ENCODE assay signal across 1 cellular context in the genomic region with DNA sequence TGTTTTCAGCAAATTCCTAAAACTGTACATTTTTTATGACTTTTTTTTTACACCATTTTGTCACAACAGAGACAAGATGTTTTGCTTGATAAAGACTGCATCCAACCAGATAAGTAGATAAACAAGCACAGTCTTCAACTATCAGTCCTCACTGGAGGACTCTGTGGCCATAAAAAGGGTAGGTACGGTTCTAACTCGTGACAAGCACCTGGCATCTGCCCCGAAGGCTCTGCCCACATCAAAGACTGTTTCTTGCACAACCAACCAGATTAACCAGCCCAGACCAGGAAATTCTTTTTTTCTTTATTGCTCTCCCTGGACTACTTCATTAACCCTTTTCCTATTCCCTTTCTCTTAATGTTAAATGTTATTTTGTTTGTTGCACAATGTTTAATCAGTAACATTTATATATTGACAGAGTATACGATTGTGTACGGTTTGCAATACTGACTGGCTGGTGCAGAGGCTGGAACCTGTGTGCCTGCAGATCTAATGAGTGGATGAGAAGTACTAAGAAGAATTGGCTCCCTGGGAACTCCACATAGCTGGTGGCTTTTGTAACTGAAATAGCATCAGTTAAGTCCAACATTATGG.
TF ChIP-seq lines count a peak whose summit lies in the region.

No MANE protein-coding gene starts in this region.

TF ChIP-seq in HepG2, 621 proteins besides CTCF, POLR2A, EP300 and RAD21 (continued from another document and continues in another):
- 0 out of 2 replicates have a peak, but pooled peaks have one; percentile 38 for TF ChIP-seq SMAD3 (CRISPR knock-in tag; IDR thresholded peaks at IDR 0.05)
- TF ChIP-seq HNF1A (IDR thresholded peaks at IDR 0.05; ENCODE audit: low read depth) = 0 out of 2 replicates have a peak, but pooled peaks have one; percentile 16
- peak; percentile 71; the same call in 1 of the 2 replicates for TF ChIP-seq HNF1A (CRISPR knock-in tag; IDR thresholded peaks at IDR 0.05; ENCODE audit: borderline replicate concordance)
- no peak for TF ChIP-seq GFI1 (CRISPR knock-in tag; IDR thresholded peaks at IDR 0.05; ENCODE audit: borderline replicate concordance)
- TF ChIP-seq NR3C1 (CRISPR knock-in tag; IDR thresholded peaks at IDR 0.05) = no peak
- 0 out of 2 replicates have a peak, but pooled peaks have one; percentile 27 for TF ChIP-seq FOXO1 (CRISPR knock-in tag; IDR thresholded peaks at IDR 0.05)
- TF ChIP-seq KMT2B (CRISPR knock-in tag; IDR thresholded peaks at IDR 0.05) = no peak
- TF ChIP-seq SOX13 (IDR thresholded peaks at IDR 0.05) = no peak
- TF ChIP-seq SOX13 (CRISPR knock-in tag; conservative IDR thresholded peaks at IDR 0.05 in 1 of 2, IDR thresholded peaks at IDR 0.05 in 1 of 2) = peak in 1 of 2 experiments; percentile 78; a peak in 2 of 4 replicates
- TF ChIP-seq, protein P1, sequence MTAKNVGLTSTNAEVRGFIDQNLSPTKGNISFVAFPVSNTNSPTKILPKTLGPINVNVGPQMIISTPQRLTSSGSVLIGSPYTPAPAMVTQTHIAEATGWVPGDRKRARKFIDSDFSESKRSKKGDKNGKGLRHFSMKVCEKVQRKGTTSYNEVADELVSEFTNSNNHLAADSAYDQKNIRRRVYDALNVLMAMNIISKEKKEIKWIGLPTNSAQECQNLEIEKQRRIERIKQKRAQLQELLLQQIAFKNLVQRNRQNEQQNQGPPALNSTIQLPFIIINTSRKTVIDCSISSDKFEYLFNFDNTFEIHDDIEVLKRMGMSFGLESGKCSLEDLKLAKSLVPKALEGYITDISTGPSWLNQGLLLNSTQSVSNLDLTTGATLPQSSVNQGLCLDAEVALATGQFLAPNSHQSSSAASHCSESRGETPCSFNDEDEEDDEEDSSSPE (CRISPR knock-in tag; IDR thresholded peaks at IDR 0.05) = no peak
- no peak for TF ChIP-seq ZNF484 (CRISPR knock-in tag; IDR thresholded peaks at IDR 0.05; ENCODE audit: borderline replicate concordance, low read depth)
- TF ChIP-seq HMG20A (CRISPR knock-in tag; IDR thresholded peaks at IDR 0.05; ENCODE audit: borderline replicate concordance) = peak; percentile 85
- TF ChIP-seq, protein P2, sequence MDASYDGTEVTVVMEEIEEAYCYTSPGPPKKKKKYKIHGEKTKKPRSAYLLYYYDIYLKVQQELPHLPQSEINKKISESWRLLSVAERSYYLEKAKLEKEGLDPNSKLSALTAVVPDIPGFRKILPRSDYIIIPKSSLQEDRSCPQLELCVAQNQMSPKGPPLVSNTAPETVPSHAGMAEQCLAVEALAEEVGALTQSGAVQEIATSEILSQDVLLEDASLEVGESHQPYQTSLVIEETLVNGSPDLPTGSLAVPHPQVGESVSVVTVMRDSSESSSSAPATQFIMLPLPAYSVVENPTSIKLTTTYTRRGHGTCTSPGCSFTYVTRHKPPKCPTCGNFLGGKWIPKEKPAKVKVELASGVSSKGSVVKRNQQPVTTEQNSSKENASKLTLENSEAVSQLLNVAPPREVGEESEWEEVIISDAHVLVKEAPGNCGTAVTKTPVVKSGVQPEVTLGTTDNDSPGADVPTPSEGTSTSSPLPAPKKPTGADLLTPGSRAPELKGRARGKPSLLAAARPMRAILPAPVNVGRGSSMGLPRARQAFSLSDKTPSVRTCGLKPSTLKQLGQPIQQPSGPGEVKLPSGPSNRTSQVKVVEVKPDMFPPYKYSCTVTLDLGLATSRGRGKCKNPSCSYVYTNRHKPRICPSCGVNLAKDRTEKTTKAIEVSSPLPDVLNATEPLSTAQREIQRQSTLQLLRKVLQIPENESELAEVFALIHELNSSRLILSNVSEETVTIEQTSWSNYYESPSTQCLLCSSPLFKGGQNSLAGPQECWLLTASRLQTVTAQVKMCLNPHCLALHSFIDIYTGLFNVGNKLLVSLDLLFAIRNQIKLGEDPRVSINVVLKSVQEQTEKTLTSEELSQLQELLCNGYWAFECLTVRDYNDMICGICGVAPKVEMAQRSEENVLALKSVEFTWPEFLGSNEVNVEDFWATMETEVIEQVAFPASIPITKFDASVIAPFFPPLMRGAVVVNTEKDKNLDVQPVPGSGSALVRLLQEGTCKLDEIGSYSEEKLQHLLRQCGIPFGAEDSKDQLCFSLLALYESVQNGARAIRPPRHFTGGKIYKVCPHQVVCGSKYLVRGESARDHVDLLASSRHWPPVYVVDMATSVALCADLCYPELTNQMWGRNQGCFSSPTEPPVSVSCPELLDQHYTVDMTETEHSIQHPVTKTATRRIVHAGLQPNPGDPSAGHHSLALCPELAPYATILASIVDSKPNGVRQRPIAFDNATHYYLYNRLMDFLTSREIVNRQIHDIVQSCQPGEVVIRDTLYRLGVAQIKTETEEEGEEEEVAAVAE (CRISPR knock-in tag; IDR thresholded peaks at IDR 0.05; ENCODE audit: borderline replicate concordance) = no peak
- TF ChIP-seq FOXA1 (IDR thresholded peaks at IDR 0.05) = no peak
- TF ChIP-seq FOXA1 (CRISPR knock-in tag; IDR thresholded peaks at IDR 0.05) = 0 out of 2 replicates have a peak, but pooled peaks have one; percentile 41
- TF ChIP-seq, protein P3, sequence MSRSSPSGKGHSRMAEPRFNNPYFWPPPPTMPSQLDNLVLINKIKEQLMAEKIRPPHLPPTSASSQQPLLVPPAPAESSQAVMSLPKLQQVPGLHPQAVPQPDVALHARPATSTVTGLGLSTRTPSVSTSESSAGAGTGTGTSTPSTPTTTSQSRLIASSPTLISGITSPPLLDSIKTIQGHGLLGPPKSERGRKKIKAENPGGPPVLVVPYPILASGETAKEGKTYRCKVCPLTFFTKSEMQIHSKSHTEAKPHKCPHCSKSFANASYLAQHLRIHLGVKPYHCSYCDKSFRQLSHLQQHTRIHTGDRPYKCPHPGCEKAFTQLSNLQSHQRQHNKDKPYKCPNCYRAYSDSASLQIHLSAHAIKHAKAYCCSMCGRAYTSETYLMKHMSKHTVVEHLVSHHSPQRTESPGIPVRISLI (CRISPR knock-in tag; IDR thresholded peaks at IDR 0.05; ENCODE audit: borderline replicate concordance) = peak; percentile 76
- TF ChIP-seq NFKBIZ (CRISPR knock-in tag; IDR thresholded peaks at IDR 0.05) = peak; percentile 75; the same call in 1 of the 2 replicates
- peak; percentile 72 for TF ChIP-seq FOXP4 (CRISPR knock-in tag; IDR thresholded peaks at IDR 0.05)
- no peak for TF ChIP-seq ZNF317 (CRISPR knock-in tag; IDR thresholded peaks at IDR 0.05)
- TF ChIP-seq ZNF224 (CRISPR knock-in tag; IDR thresholded peaks at IDR 0.05) = no peak
- TF ChIP-seq NCOR1 (IDR thresholded peaks at IDR 0.05; ENCODE audit: borderline replicate concordance, low read length) = peak; percentile 67; the same call in 1 of the 2 replicates
- no peak for TF ChIP-seq SOX6 (IDR thresholded peaks at IDR 0.05)
- peak; percentile 75; the same call in 1 of the 2 replicates for TF ChIP-seq SOX6 (CRISPR knock-in tag; IDR thresholded peaks at IDR 0.05)
- TF ChIP-seq, protein P4, sequence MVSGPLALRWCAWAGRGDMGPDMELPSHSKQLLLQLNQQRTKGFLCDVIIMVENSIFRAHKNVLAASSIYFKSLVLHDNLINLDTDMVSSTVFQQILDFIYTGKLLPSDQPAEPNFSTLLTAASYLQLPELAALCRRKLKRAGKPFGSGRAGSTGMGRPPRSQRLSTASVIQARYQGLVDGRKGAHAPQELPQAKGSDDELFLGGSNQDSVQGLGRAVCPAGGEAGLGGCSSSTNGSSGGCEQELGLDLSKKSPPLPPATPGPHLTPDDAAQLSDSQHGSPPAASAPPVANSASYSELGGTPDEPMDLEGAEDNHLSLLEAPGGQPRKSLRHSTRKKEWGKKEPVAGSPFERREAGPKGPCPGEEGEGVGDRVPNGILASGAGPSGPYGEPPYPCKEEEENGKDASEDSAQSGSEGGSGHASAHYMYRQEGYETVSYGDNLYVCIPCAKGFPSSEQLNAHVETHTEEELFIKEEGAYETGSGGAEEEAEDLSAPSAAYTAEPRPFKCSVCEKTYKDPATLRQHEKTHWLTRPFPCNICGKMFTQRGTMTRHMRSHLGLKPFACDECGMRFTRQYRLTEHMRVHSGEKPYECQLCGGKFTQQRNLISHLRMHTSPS (CRISPR knock-in tag; IDR thresholded peaks at IDR 0.05; ENCODE audit: low read depth) = peak; percentile 75; the same call in 1 of the 2 replicates
- TF ChIP-seq NCOA2 (CRISPR knock-in tag; IDR thresholded peaks at IDR 0.05) = peak; percentile 88
- TF ChIP-seq KAT8 (CRISPR knock-in tag; IDR thresholded peaks at IDR 0.05) = peak; percentile 45; the same call in 1 of the 2 replicates
- TF ChIP-seq MIER3 (CRISPR knock-in tag; IDR thresholded peaks at IDR 0.05; ENCODE audit: borderline replicate concordance) = peak; percentile 57; the same call in 1 of the 2 replicates
- TF ChIP-seq, protein P5, sequence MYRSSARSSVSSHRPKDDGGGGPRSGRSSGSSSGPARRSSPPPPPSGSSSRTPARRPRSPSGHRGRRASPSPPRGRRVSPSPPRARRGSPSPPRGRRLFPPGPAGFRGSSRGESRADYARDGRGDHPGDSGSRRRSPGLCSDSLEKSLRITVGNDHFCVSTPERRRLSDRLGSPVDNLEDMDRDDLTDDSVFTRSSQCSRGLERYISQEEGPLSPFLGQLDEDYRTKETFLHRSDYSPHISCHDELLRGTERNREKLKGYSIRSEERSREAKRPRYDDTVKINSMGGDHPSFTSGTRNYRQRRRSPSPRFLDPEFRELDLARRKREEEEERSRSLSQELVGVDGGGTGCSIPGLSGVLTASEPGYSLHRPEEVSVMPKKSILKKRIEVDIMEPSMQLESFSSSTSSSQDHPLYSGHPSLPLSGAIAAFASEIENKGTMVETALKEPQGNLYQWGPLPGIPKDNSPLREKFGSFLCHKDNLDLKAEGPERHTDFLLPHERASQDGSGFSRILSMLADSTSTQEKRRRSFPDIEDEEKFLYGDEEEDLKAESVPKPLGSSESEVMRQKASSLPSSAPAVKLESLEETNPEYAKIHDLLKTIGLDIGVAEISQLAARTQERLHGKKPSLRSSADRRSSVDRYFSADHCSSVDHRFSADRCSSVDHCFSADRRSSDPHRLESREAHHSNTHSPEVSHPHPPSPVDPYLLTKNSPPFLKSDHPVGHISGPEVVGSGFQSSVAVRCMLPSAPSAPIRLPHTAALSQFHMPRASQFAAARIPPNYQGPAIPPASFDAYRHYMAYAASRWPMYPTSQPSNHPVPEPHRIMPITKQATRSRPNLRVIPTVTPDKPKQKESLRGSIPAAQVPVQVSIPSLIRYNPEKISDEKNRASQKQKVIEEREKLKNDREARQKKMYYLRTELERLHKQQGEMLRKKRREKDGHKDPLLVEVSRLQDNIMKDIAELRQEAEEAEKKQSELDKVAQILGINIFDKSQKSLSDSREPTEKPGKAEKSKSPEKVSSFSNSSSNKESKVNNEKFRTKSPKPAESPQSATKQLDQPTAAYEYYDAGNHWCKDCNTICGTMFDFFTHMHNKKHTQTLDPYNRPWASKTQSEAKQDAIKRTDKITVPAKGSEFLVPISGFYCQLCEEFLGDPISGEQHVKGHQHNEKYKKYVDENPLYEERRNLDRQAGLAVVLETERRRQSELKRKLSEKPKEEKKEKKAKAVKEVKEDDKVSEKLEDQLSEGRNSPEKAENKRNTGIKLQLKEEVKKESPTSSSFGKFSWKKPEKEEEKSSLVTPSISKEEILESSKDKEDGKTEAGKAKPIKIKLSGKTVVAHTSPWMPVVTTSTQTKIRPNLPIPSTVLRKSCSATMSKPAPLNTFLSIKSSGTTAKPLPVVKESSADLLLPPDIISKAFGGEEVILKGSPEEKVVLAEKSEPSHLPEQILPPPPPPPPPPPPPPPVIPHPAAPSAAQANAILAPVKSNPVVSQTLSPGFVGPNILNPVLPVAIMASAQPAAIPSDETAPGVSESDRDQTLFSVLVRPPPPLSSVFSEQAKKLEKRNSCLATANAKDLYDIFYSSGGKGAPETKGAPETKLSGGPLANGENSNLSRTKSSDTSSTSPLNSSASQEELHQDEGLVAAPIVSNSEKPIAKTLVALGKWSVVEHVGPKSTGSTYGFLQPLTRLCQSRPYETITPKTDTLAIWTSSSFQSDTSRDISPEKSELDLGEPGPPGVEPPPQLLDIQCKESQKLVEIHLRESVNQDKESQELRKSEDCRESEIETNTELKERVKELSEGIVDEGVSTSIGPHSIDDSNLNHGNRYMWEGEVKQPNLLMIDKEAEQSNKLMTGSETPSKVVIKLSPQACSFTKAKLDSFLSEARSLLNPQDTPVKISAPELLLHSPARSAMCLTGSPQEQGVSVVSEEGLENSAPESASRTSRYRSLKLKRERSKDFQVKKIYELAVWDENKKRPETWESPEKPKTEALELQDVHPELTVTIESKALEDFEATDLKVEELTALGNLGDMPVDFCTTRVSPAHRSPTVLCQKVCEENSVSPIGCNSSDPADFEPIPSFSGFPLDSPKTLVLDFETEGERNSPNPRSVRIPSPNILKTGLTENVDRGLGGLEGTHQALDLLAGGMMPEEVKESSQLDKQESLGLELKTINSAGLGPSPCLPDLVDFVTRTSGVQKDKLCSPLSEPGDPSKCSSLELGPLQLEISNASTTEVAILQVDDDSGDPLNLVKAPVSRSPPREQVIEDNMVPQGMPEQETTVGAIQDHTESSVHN (CRISPR knock-in tag; IDR thresholded peaks at IDR 0.05) = no peak
